ENCODE assay signal across 1 cellular context in genomic region chr6:118770112-118770788, GRCh38.
A peak's percentile ranks its signal among the peaks of the same experiment; 100 is the strongest.
TF ChIP-seq lines count a peak whose summit lies in the region.

No MANE protein-coding gene starts in this region.

TF ChIP-seq in HEK293, 187 proteins besides CTCF, POLR2A, EP300 and RAD21 (continued from another document):
- TF ChIP-seq ZSCAN30 (tag by site-specific recombination; IDR thresholded peaks at IDR 0.05) (peak; percentile 28; the same call in 1 of the 2 replicates), ZNF426 (tag by site-specific recombination; IDR thresholded peaks at IDR 0.05) (no peak), ZBTB11 (tag by site-specific recombination; conservative IDR thresholded peaks at IDR 0.05; ENCODE audit: low read depth) (no peak), ZNF626 (tag by site-specific recombination; IDR thresholded peaks at IDR 0.05) (no peak), IKZF3 (tag by site-specific recombination; IDR thresholded peaks at IDR 0.05) (0 out of 2 replicates have a peak, but pooled peaks have one; percentile 7), PRDM4 (tag by site-specific recombination; IDR thresholded peaks at IDR 0.05) (peak; percentile 77), ZXDB (tag by site-specific recombination; IDR thresholded peaks at IDR 0.05) (peak; percentile 29; the same call in 1 of the 2 replicates), ZNF221 (tag by site-specific recombination; IDR thresholded peaks at IDR 0.05; ENCODE audit: borderline replicate concordance) (no peak), PRDM10 (tag by site-specific recombination; IDR thresholded peaks at IDR 0.05) (peak; percentile 91), ZNF560 (tag by site-specific recombination; IDR thresholded peaks at IDR 0.05; ENCODE audit: borderline replicate concordance) (no peak), ZNF76 (tag by site-specific recombination; IDR thresholded peaks at IDR 0.05; ENCODE audit: borderline replicate concordance, low read depth) (no peak), ZNF776 (tag by site-specific recombination; IDR thresholded peaks at IDR 0.05; ENCODE audit: borderline replicate concordance) (no peak), ZFHX2 (tag by site-specific recombination; conservative IDR thresholded peaks at IDR 0.05) (no peak), ZNF18 (tag by site-specific recombination; IDR thresholded peaks at IDR 0.05) (no peak), ZBTB21 (tag by site-specific recombination; IDR thresholded peaks at IDR 0.05) (peak; percentile 59; the same call in 1 of the 2 replicates), ZNF266 (tag by site-specific recombination; IDR thresholded peaks at IDR 0.05; ENCODE audit: low read depth) (no peak), ZBTB26 (tag by site-specific recombination; optimal IDR thresholded peaks at IDR 0.05) (no peak), ZNF571 (tag by site-specific recombination; IDR thresholded peaks at IDR 0.05) (no peak), YY1 (tag by site-specific recombination; IDR thresholded peaks at IDR 0.05) (no peak), KLF10 (tag by site-specific recombination; IDR thresholded peaks at IDR 0.05) (0 out of 2 replicates have a peak, but pooled peaks have one; percentile 38), ZNF473 (tag by site-specific recombination; IDR thresholded peaks at IDR 0.05) (no peak), BCL11B (tag by site-specific recombination; IDR thresholded peaks at IDR 0.05; ENCODE audit: low read depth) (no peak), ZNF548 (tag by site-specific recombination; IDR thresholded peaks at IDR 0.05) (no peak), ZSCAN5A (tag by site-specific recombination; IDR thresholded peaks at IDR 0.05) (no peak), MZF1 (tag by site-specific recombination; IDR thresholded peaks at IDR 0.05; ENCODE audit: borderline replicate concordance) (no peak), ZNF544 (tag by site-specific recombination; IDR thresholded peaks at IDR 0.05) (no peak), ZNF791 (tag by site-specific recombination; IDR thresholded peaks at IDR 0.05) (no peak), HOXC10 (CRISPR knock-in tag; IDR thresholded peaks at IDR 0.05) (no peak), PRDM6 (tag by site-specific recombination; IDR thresholded peaks at IDR 0.05) (peak; percentile 52; the same call in 1 of the 2 replicates), ZNF324 (tag by site-specific recombination; IDR thresholded peaks at IDR 0.05) (no peak)
